In the genomic region with DNA sequence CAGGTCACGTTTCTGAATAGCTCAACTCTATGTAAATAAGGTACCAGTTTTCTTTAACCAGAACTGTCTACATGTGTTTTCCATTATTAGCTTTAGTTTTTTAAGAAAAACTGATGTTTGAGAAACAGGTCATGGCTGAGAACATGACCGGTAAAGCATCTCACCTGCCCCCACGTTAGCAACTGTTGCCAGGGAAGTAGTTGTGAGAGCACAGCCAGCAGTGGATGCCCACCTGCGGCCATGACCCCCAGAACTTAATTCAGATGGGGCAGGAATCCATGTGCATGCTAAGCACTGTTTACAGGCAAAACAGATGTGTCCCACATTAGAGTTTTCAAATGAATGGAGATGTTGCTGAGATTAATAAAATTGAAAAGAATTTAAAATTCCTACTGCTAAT, we compare ENCODE assay signal across 15 cellular contexts.
"Had no signal": no experiment of that assay in that cellular context is flagged by ENCODE, and none has a peak within 500 bp of the region (broad histone marks: within the 10 kb centered on the region; RNA-seq: fewer than 3 reads in every experiment).

No MANE protein-coding gene starts in this region.

- H3K4me3 ChIP-seq: right lobe of liver, SK-N-MC, thoracic aorta, uterus had no signal

- H3K9me3 ChIP-seq: right lobe of liver, thoracic aorta, uterus had no signal

- H3K36me3 ChIP-seq: right lobe of liver, thoracic aorta, uterus had no signal

- H3K4me1 ChIP-seq: right lobe of liver, uterus had no signal

- H3K4me3 Mint-ChIP-seq: activated B cell treated with CpG ODN at 0.5 μM for 24 hours; activated naive CD4-positive, alpha-beta T cell treated with anti-CD3 and anti-CD28 coated beads for 36 hours; activated naive CD8-positive, alpha-beta T cell treated with anti-CD3 and anti-CD28 coated beads, Interleukin-2, amount 50 U/mL, for 24 hours; activated T-helper 17 cell treated with anti-CD3 and anti-CD28 coated beads, Interleukin-2, amount 50 U/mL, for 72 hours; natural killer cell treated with Interleukin-12 subunit alpha and Interleukin-12 subunit beta and Interleukin-15 and Interleukin-18, amount 100 ng/mL, for 72 hours; T-helper 1 cell treated with Interleukin-12 subunit alpha and Interleukin-12 subunit beta and Interleukin-4 antibody, amounts not matched to agents 30 μg/mL and 1 μg/mL, for 36 hours had no signal

- H3K27me3 ChIP-seq: right lobe of liver, uterus had no signal

- H3K27me3 Mint-ChIP-seq: activated B cell treated with CpG ODN at 0.5 μM for 24 hours; activated naive CD8-positive, alpha-beta T cell treated with anti-CD3 and anti-CD28 coated beads, Interleukin-2, amount 50 U/mL, for 24 hours; activated T-helper 17 cell treated with anti-CD3 and anti-CD28 coated beads, Interleukin-2, amount 50 U/mL, for 72 hours; natural killer cell treated with Interleukin-12 subunit alpha and Interleukin-12 subunit beta and Interleukin-15 and Interleukin-18, amount 100 ng/mL, for 72 hours had no signal

- H3K27ac Mint-ChIP-seq: activated B cell treated with CpG ODN at 0.5 μM for 24 hours; activated naive CD4-positive, alpha-beta T cell treated with anti-CD3 and anti-CD28 coated beads for 36 hours; activated naive CD8-positive, alpha-beta T cell treated with anti-CD3 and anti-CD28 coated beads, Interleukin-2, amount 50 U/mL, for 24 hours; activated T-helper 17 cell treated with anti-CD3 and anti-CD28 coated beads, Interleukin-2, amount 50 U/mL, for 72 hours; natural killer cell treated with Interleukin-12 subunit alpha and Interleukin-12 subunit beta and Interleukin-15 and Interleukin-18, amount 100 ng/mL, for 72 hours; T-helper 1 cell treated with Interleukin-12 subunit alpha and Interleukin-12 subunit beta and Interleukin-4 antibody, amounts not matched to agents 30 μg/mL and 1 μg/mL, for 36 hours had no signal

- H3K36me3 Mint-ChIP-seq: natural killer cell treated with Interleukin-12 subunit alpha and Interleukin-12 subunit beta and Interleukin-15 and Interleukin-18, amount 100 ng/mL, for 72 hours had no signal

- H3K27ac ChIP-seq: right lobe of liver, SK-N-MC had no signal

- DNase-seq: activated B cell treated with CpG ODN at 0.5 μM for 24 hours; activated CD4-positive, alpha-beta T cell treated with anti-CD3 and anti-CD28 coated beads, Interleukin-2, amount 50 U/mL, for 1 hour; activated naive CD4-positive, alpha-beta T cell treated with anti-CD3 and anti-CD28 coated beads for 36 hours; activated naive CD8-positive, alpha-beta T cell treated with anti-CD3 and anti-CD28 coated beads, Interleukin-2, amount 50 U/mL, for 24 hours; erythroblast; left colon; occipital lobe; right lobe of liver; stimulated activated CD4-positive, alpha-beta T cell treated with anti-CD3 and anti-CD28 coated beads, Interleukin-1b, Interleukin-23, amount 100 ng/mL, for 48 hours had no signal

- H3K9me3 Mint-ChIP-seq: activated B cell treated with CpG ODN at 0.5 μM for 24 hours; activated naive CD4-positive, alpha-beta T cell treated with anti-CD3 and anti-CD28 coated beads for 36 hours; activated naive CD8-positive, alpha-beta T cell treated with anti-CD3 and anti-CD28 coated beads, Interleukin-2, amount 50 U/mL, for 24 hours; activated T-helper 17 cell treated with anti-CD3 and anti-CD28 coated beads, Interleukin-2, amount 50 U/mL, for 72 hours; natural killer cell treated with Interleukin-12 subunit alpha and Interleukin-12 subunit beta and Interleukin-15 and Interleukin-18, amount 100 ng/mL, for 72 hours; T-helper 1 cell treated with Interleukin-12 subunit alpha and Interleukin-12 subunit beta and Interleukin-4 antibody, amounts not matched to agents 30 μg/mL and 1 μg/mL, for 36 hours had no signal
